ENCODE assay signal across 21 cellular contexts in genomic region chr1:58454343-58454742, GRCh38.
"Had no signal": no experiment of that assay in that cellular context is flagged by ENCODE, and none has a peak within 500 bp of the region (broad histone marks: within the 10 kb centered on the region; RNA-seq: fewer than 3 reads in every experiment).

No MANE protein-coding gene starts in this region.

- ATAC-seq: activated T-helper 17 cell treated with anti-CD3 and anti-CD28 coated beads, Interleukin-2, amount 50 U/mL, for 72 hours; PC-3; T-helper 17 cell had no signal

- DNase-seq: activated B cell treated with CpG ODN at 0.5 μM for 24 hours; activated CD4-positive, alpha-beta memory T cell treated with anti-CD3 and anti-CD28 coated beads for 36 hours; activated CD4-positive, alpha-beta T cell treated with anti-CD3 and anti-CD28 coated beads, Interleukin-2, amount 10 ng/mL, durations not matched to agents 7 days and 5 days; activated gamma-delta T cell; activated naive CD4-positive, alpha-beta T cell treated with anti-CD3 and anti-CD28 coated beads, Interleukin-2, amount 10 ng/mL, durations not matched to agents 7 days and 5 days; activated naive CD8-positive, alpha-beta T cell treated with anti-CD3 and anti-CD28 coated beads for 36 hours; activated T-cell treated with anti-CD3 and anti-CD28 coated beads for 4 hours; activated T-cell treated with anti-CD3 and anti-CD28 coated beads, Interleukin-2, amount 50 U/mL, for 48 hours; brain microvascular endothelial cell; NCI-H1092; NCI-H1930; NCI-H446; NCI-H524; PC-3; SHP77; T-helper 17 cell; T-helper 9 cell had no signal

- H3K36me3 ChIP-seq: brain microvascular endothelial cell, cardiac muscle cell had no signal

- H3K9ac ChIP-seq: KMS-11 had no signal

- H3K27ac ChIP-seq: brain microvascular endothelial cell, cardiac muscle cell, KMS-11 had no signal

- H3K27me3 ChIP-seq: brain microvascular endothelial cell had no signal

- FAIRE-seq: RCC 7860 had no signal

- H3K4me3 ChIP-seq: cardiac muscle cell had no signal

- H3K4me2 ChIP-seq: KMS-11 had no signal
